In the genomic region with DNA sequence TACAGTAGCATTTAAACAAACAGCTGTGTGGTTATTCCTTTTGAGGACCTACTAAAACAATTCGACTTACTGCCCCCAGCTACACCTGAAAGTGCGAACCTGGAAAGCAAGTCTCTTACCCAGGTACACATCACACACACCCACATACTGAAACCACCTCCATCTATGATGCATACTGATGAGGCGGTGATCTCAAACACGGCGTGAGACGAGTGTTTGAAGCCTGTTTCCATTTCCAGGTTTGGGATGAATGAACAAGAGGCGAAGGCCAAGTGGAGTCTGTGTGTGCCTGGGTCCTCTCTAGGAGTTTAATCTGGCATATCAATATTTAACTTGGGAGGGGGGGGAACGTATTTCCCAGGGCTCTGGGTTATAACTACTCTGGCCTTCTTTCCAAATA, we compare ENCODE assay signal across 1 cellular context.
TF ChIP-seq lines count a peak whose summit lies in the region.

No MANE protein-coding gene starts in this region.

TF ChIP-seq in K562, 482 proteins besides CTCF, POLR2A, EP300 and RAD21:
- TF ChIP-seq MCM7 (IDR thresholded peaks at IDR 0.05) (no peak), IFI16 (CRISPR knock-in tag; IDR thresholded peaks at IDR 0.05) (no peak), KLF6 (CRISPR knock-in tag; IDR thresholded peaks at IDR 0.05; ENCODE audit: borderline replicate concordance) (no peak), ZNF583 (CRISPR knock-in tag; IDR thresholded peaks at IDR 0.05) (no peak), MAZ (CRISPR knock-in tag; conservative IDR thresholded peaks at IDR 0.05 in 1 of 2, IDR thresholded peaks at IDR 0.05 in 1 of 2) (no peak), SMAD1 (IDR thresholded peaks at IDR 0.05; ENCODE audit: low read depth, low read length, partially characterized antibody) (no peak), ZC3H8 (IDR thresholded peaks at IDR 0.05) (no peak), TEAD2 (tag; IDR thresholded peaks at IDR 0.05) (no peak), MIER1 (IDR thresholded peaks at IDR 0.05; ENCODE audit: low read depth) (no peak), PPARD (CRISPR knock-in tag; IDR thresholded peaks at IDR 0.05) (no peak), CEBPG (CRISPR knock-in tag; IDR thresholded peaks at IDR 0.05) (no peak), CEBPG (tag; conservative IDR thresholded peaks at IDR 0.05 in 1 of 2, IDR thresholded peaks at IDR 0.05 in 1 of 2) (no peak), HNRNPH1 (optimal IDR thresholded peaks at IDR 0.05; ENCODE audit: low read depth, low read length) (no peak), TFAM (CRISPR knock-in tag; conservative IDR thresholded peaks at IDR 0.05) (no peak), ZNF184 (CRISPR knock-in tag; IDR thresholded peaks at IDR 0.05) (no peak), ZNF586 (CRISPR knock-in tag; conservative IDR thresholded peaks at IDR 0.05) (no peak)
- TF ChIP-seq, protein P1, sequence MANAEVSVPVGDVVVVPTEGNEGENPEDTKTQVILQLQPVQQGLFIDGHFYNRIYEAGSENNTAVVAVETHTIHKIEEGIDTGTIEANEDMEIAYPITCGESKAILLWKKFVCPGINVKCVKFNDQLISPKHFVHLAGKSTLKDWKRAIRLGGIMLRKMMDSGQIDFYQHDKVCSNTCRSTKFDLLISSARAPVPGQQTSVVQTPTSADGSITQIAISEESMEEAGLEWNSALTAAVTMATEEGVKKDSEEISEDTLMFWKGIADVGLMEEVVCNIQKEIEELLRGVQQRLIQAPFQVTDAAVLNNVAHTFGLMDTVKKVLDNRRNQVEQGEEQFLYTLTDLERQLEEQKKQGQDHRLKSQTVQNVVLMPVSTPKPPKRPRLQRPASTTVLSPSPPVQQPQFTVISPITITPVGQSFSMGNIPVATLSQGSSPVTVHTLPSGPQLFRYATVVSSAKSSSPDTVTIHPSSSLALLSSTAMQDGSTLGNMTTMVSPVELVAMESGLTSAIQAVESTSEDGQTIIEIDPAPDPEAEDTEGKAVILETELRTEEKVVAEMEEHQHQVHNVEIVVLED (CRISPR knock-in tag; IDR thresholded peaks at IDR 0.05): no peak
- TF ChIP-seq, protein P2, sequence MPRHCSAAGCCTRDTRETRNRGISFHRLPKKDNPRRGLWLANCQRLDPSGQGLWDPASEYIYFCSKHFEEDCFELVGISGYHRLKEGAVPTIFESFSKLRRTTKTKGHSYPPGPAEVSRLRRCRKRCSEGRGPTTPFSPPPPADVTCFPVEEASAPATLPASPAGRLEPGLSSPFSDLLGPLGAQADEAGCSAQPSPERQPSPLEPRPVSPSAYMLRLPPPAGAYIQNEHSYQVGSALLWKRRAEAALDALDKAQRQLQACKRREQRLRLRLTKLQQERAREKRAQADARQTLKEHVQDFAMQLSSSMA (CRISPR knock-in tag; IDR thresholded peaks at IDR 0.05): no peak
- TF ChIP-seq, protein P3, sequence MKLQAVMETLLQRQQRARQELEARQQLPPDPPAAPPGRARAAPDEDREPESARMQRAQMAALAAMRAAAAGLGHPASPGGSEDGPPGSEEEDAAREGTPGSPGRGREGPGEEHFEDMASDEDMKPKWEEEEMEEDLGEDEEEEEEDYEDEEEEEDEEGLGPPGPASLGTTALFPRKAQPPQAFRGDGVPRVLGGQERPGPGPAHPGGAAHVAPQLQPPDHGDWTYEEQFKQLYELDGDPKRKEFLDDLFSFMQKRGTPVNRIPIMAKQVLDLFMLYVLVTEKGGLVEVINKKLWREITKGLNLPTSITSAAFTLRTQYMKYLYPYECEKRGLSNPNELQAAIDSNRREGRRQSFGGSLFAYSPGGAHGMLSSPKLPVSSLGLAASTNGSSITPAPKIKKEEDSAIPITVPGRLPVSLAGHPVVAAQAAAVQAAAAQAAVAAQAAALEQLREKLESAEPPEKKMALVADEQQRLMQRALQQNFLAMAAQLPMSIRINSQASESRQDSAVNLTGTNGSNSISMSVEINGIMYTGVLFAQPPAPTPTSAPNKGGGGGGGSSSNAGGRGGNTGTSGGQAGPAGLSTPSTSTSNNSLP (IDR thresholded peaks at IDR 0.05; ENCODE audit: borderline replicate concordance, low read depth, low read length): no peak
